In genomic region chr6:90445533-90446108, GRCh38 we compare ENCODE assay signal across 15 cellular contexts.
DNase-seq lines count a peak whose midpoint lies in the region; ATAC-seq and TF ChIP-seq lines count a peak whose summit lies in the region.
"Had no signal": no experiment of that assay in that cellular context is flagged by ENCODE, and none has a peak within 500 bp of the region (broad histone marks: within the 10 kb centered on the region; RNA-seq: fewer than 3 reads in every experiment).

No MANE protein-coding gene starts in this region.

- in situ Hi-C loops in brain microvascular endothelial cell (cut with HindIII; ENCODE audit: low pct_ligation_motif_present, low sequenced_read_pairs) = no loop called here

- peaks cover 6% of the 10 kb centered on the region for H3K27me3 ChIP-seq in brain microvascular endothelial cell (replicated peaks)

- peak overlapping the region; percentile 91 for H3K27ac Mint-ChIP-seq in activated CD8-positive, alpha-beta T cell treated with anti-CD3 and anti-CD28 coated beads for 36 hours
- no peak overlapping the region for H3K27ac Mint-ChIP-seq in activated CD8-positive, alpha-beta T cell treated with anti-CD3 and anti-CD28 coated beads, Interleukin-2, amount 10 ng/mL, durations not matched to agents 7 days and 5 days
- H3K27ac Mint-ChIP-seq in activated naive CD8-positive, alpha-beta T cell treated with anti-CD3 and anti-CD28 coated beads, Interleukin-2, amount 50 U/mL, for 24 hours = peak overlapping the region; percentile 95
- H3K27ac Mint-ChIP-seq in MCF 10A (ENCODE audit: low read depth, unreplicated experiment) = no peak overlapping the region
- H3K27ac Mint-ChIP-seq: CD4-positive, alpha-beta T cell had no signal

- CTCF ChIA-PET in activated CD8-positive, alpha-beta T cell treated with anti-CD3 and anti-CD28 coated beads for 36 hours (lab: Charles Lee) = interaction anchor here (1.6 kb wide), 1 partner anchor 29 kb away, joined by 4 read pairs; no protein-coding TSS in a partner anchor
- CTCF ChIA-PET in activated CD8-positive, alpha-beta T cell treated with anti-CD3 and anti-CD28 coated beads, Interleukin-2, amount 10 ng/mL, durations not matched to agents 7 days and 5 days (lab: Charles Lee) = no interaction called here
- CTCF ChIA-PET in MCF 10A (lab: Yijun Ruan, JAX) = no interaction called here

- H3K27me3 Mint-ChIP-seq in activated CD8-positive, alpha-beta T cell treated with anti-CD3 and anti-CD28 coated beads for 36 hours = no peaks in the 10 kb centered on the region
- no peaks in the 10 kb centered on the region for H3K27me3 Mint-ChIP-seq in activated CD8-positive, alpha-beta T cell treated with anti-CD3 and anti-CD28 coated beads, Interleukin-2, amount 10 ng/mL, durations not matched to agents 7 days and 5 days (ENCODE audit: low read depth)
- no peaks in the 10 kb centered on the region for H3K27me3 Mint-ChIP-seq in activated naive CD8-positive, alpha-beta T cell treated with anti-CD3 and anti-CD28 coated beads, Interleukin-2, amount 50 U/mL, for 24 hours
- H3K27me3 Mint-ChIP-seq in MCF 10A (ENCODE audit: insufficient read depth, unreplicated experiment) = no peaks in the 10 kb centered on the region
- H3K27me3 Mint-ChIP-seq: CD4-positive, alpha-beta T cell had no signal

- no peak overlapping the region for H3K27ac ChIP-seq in brain microvascular endothelial cell
- H3K27ac ChIP-seq: KMS-11 had no signal

- H3K4me3 Mint-ChIP-seq in activated CD8-positive, alpha-beta T cell treated with anti-CD3 and anti-CD28 coated beads for 36 hours = peak overlapping the region; percentile 25
- no peak overlapping the region for H3K4me3 Mint-ChIP-seq in activated CD8-positive, alpha-beta T cell treated with anti-CD3 and anti-CD28 coated beads, Interleukin-2, amount 10 ng/mL, durations not matched to agents 7 days and 5 days
- peak overlapping the region; percentile 25 for H3K4me3 Mint-ChIP-seq in activated naive CD8-positive, alpha-beta T cell treated with anti-CD3 and anti-CD28 coated beads, Interleukin-2, amount 50 U/mL, for 24 hours
- no peak overlapping the region for H3K4me3 Mint-ChIP-seq in MCF 10A (ENCODE audit: unreplicated experiment)
- H3K4me3 Mint-ChIP-seq: CD4-positive, alpha-beta T cell had no signal

- TF ChIP-seq CTCF in activated CD8-positive, alpha-beta T cell treated with anti-CD3 and anti-CD28 coated beads for 36 hours (IDR thresholded peaks at IDR 0.05) = no peak
- TF ChIP-seq CTCF in brain microvascular endothelial cell (IDR thresholded peaks at IDR 0.05; ENCODE audit: low read depth, low read length, missing control alignments) (no peak), MCF 10A (IDR thresholded peaks at IDR 0.05; ENCODE audit: unreplicated experiment) (no peak)

- intact Hi-C loops in activated CD8-positive, alpha-beta T cell treated with anti-CD3 and anti-CD28 coated beads for 36 hours (cut with micrococcal nuclease) = loop anchor here (1.0 kb wide), 1 partner anchor 47 kb away; no protein-coding TSS in a partner anchor
- intact Hi-C loops in MCF 10A (cut with micrococcal nuclease) = no loop called here

- H3K9me3 Mint-ChIP-seq in activated CD8-positive, alpha-beta T cell treated with anti-CD3 and anti-CD28 coated beads for 36 hours = peaks cover 1% of the 10 kb centered on the region
- no peaks in the 10 kb centered on the region for H3K9me3 Mint-ChIP-seq in activated CD8-positive, alpha-beta T cell treated with anti-CD3 and anti-CD28 coated beads, Interleukin-2, amount 10 ng/mL, durations not matched to agents 7 days and 5 days (ENCODE audit: insufficient read depth)
- no peaks in the 10 kb centered on the region for H3K9me3 Mint-ChIP-seq in activated naive CD8-positive, alpha-beta T cell treated with anti-CD3 and anti-CD28 coated beads, Interleukin-2, amount 50 U/mL, for 24 hours
- no peaks in the 10 kb centered on the region for H3K9me3 Mint-ChIP-seq in MCF 10A (ENCODE audit: unreplicated experiment)
- H3K9me3 Mint-ChIP-seq: CD4-positive, alpha-beta T cell had no signal

- POLR2A ChIA-PET in activated CD8-positive, alpha-beta T cell treated with anti-CD3 and anti-CD28 coated beads for 36 hours (lab: Charles Lee) = interaction anchor here (0.6 to 1.3 kb wide), 4 partner anchors 10 to 26 kb away, joined by 3 to 7 read pairs (median 4); no protein-coding TSS in a partner anchor
- POLR2A ChIA-PET in activated CD8-positive, alpha-beta T cell treated with anti-CD3 and anti-CD28 coated beads, Interleukin-2, amount 10 ng/mL, durations not matched to agents 7 days and 5 days (lab: Charles Lee) = no interaction called here
- POLR2A ChIA-PET in MCF 10A (lab: Yijun Ruan, JAX) = interaction anchor here (0.7 kb wide), 1 partner anchor 411 kb away, joined by 3 read pairs; no protein-coding TSS in a partner anchor

- peak; percentile 68 for DNase-seq in activated CD8-positive, alpha-beta T cell treated with anti-CD3 and anti-CD28 coated beads for 36 hours
- no peak for DNase-seq in activated CD8-positive, alpha-beta T cell treated with anti-CD3 and anti-CD28 coated beads, Interleukin-2, amount 10 ng/mL, durations not matched to agents 7 days and 5 days
- peak; percentile 56 for DNase-seq in stimulated activated CD4-positive, alpha-beta T cell treated with anti-CD3 and anti-CD28 coated beads, Interleukin-4, amount 100 ng/mL, for 24 hours
- no peak for DNase-seq in stimulated activated CD4-positive, alpha-beta T cell treated with anti-CD3 and anti-CD28 coated beads, Interleukin-2, amount 100 ng/mL, for 48 hours
- DNase-seq in activated naive CD8-positive, alpha-beta T cell treated with anti-CD3 and anti-CD28 coated beads, Interleukin-2, amount 50 U/mL, for 24 hours = no peak
- no peak for DNase-seq in brain microvascular endothelial cell
- DNase-seq in MCF 10A (ENCODE audit: unreplicated experiment) = no peak
- DNase-seq: ACHN; CD4-positive, alpha-beta T cell; DMS79; MM.1S; NCI-H187; NCI-H69; NK-92 treated with Interleukin-12 subunit alpha and Interleukin-12 subunit beta, amount 100 ng/mL, for 24 hours had no signal

- no peaks in the 10 kb centered on the region for H3K36me3 Mint-ChIP-seq in activated CD8-positive, alpha-beta T cell treated with anti-CD3 and anti-CD28 coated beads for 36 hours (ENCODE audit: low read depth)
- peaks cover 3% of the 10 kb centered on the region for H3K36me3 Mint-ChIP-seq in activated CD8-positive, alpha-beta T cell treated with anti-CD3 and anti-CD28 coated beads, Interleukin-2, amount 10 ng/mL, durations not matched to agents 7 days and 5 days (ENCODE audit: low read depth)
- peaks cover 2% of the 10 kb centered on the region for H3K36me3 Mint-ChIP-seq in activated naive CD8-positive, alpha-beta T cell treated with anti-CD3 and anti-CD28 coated beads, Interleukin-2, amount 50 U/mL, for 24 hours (ENCODE audit: low read depth)
- no peaks in the 10 kb centered on the region for H3K36me3 Mint-ChIP-seq in MCF 10A (ENCODE audit: insufficient read depth, unreplicated experiment)

- H3K4me1 Mint-ChIP-seq in activated CD8-positive, alpha-beta T cell treated with anti-CD3 and anti-CD28 coated beads for 36 hours (ENCODE audit: low read depth) = peaks cover 38% of the 10 kb centered on the region
- peaks cover 20% of the 10 kb centered on the region for H3K4me1 Mint-ChIP-seq in activated CD8-positive, alpha-beta T cell treated with anti-CD3 and anti-CD28 coated beads, Interleukin-2, amount 10 ng/mL, durations not matched to agents 7 days and 5 days (ENCODE audit: low read depth)
- peaks cover 51% of the 10 kb centered on the region for H3K4me1 Mint-ChIP-seq in activated naive CD8-positive, alpha-beta T cell treated with anti-CD3 and anti-CD28 coated beads, Interleukin-2, amount 50 U/mL, for 24 hours
- H3K4me1 Mint-ChIP-seq in MCF 10A (ENCODE audit: insufficient read depth, unreplicated experiment) = no peaks in the 10 kb centered on the region

- H3K4me3 ChIP-seq in brain microvascular endothelial cell (ENCODE audit: low read depth, low read length) = no peak overlapping the region

- ATAC-seq in activated CD8-positive, alpha-beta T cell treated with anti-CD3 and anti-CD28 coated beads for 36 hours = peak; percentile 88
- ATAC-seq in activated CD8-positive, alpha-beta T cell treated with anti-CD3 and anti-CD28 coated beads, Interleukin-2, amount 10 ng/mL, durations not matched to agents 7 days and 5 days = no peak
- ATAC-seq in activated naive CD8-positive, alpha-beta T cell treated with anti-CD3 and anti-CD28 coated beads, Interleukin-2, amount 50 U/mL, for 24 hours = peak; percentile 95

- no peaks in the 10 kb centered on the region for H3K36me3 ChIP-seq in brain microvascular endothelial cell (replicated peaks)

- BruUV-seq in MCF 10A (replicated peaks; lab: Mats Ljungman, UMichigan) = no TSS peak

Comparison
In these comparisons a context has a peak if more than half of its experiments do, and no peak if none do; other contexts are left out.
1. DNase-seq: peak in activated CD8-positive, alpha-beta T cell treated with anti-CD3 and anti-CD28 coated beads for 36 hours (single experiment) and stimulated activated CD4-positive, alpha-beta T cell treated with anti-CD3 and anti-CD28 coated beads, Interleukin-4, amount 100 ng/mL, for 24 hours (single experiment); none in activated CD8-positive, alpha-beta T cell treated with anti-CD3 and anti-CD28 coated beads, Interleukin-2, amount 10 ng/mL, durations not matched to agents 7 days and 5 days (single experiment), stimulated activated CD4-positive, alpha-beta T cell treated with anti-CD3 and anti-CD28 coated beads, Interleukin-2, amount 100 ng/mL, for 48 hours (0 of 2), activated naive CD8-positive, alpha-beta T cell treated with anti-CD3 and anti-CD28 coated beads, Interleukin-2, amount 50 U/mL, for 24 hours (single experiment), brain microvascular endothelial cell (single experiment) and MCF 10A (single experiment).
2. H3K27ac Mint-ChIP-seq: peak in activated CD8-positive, alpha-beta T cell treated with anti-CD3 and anti-CD28 coated beads for 36 hours (single experiment) and activated naive CD8-positive, alpha-beta T cell treated with anti-CD3 and anti-CD28 coated beads, Interleukin-2, amount 50 U/mL, for 24 hours (single experiment); none in activated CD8-positive, alpha-beta T cell treated with anti-CD3 and anti-CD28 coated beads, Interleukin-2, amount 10 ng/mL, durations not matched to agents 7 days and 5 days (single experiment) and MCF 10A (single experiment).
3. H3K4me3 Mint-ChIP-seq: peak in activated CD8-positive, alpha-beta T cell treated with anti-CD3 and anti-CD28 coated beads for 36 hours (single experiment) and activated naive CD8-positive, alpha-beta T cell treated with anti-CD3 and anti-CD28 coated beads, Interleukin-2, amount 50 U/mL, for 24 hours (single experiment); none in activated CD8-positive, alpha-beta T cell treated with anti-CD3 and anti-CD28 coated beads, Interleukin-2, amount 10 ng/mL, durations not matched to agents 7 days and 5 days (single experiment) and MCF 10A (single experiment).